Comparison of ENCODE assay signal across 1 cellular context in the genomic region with DNA sequence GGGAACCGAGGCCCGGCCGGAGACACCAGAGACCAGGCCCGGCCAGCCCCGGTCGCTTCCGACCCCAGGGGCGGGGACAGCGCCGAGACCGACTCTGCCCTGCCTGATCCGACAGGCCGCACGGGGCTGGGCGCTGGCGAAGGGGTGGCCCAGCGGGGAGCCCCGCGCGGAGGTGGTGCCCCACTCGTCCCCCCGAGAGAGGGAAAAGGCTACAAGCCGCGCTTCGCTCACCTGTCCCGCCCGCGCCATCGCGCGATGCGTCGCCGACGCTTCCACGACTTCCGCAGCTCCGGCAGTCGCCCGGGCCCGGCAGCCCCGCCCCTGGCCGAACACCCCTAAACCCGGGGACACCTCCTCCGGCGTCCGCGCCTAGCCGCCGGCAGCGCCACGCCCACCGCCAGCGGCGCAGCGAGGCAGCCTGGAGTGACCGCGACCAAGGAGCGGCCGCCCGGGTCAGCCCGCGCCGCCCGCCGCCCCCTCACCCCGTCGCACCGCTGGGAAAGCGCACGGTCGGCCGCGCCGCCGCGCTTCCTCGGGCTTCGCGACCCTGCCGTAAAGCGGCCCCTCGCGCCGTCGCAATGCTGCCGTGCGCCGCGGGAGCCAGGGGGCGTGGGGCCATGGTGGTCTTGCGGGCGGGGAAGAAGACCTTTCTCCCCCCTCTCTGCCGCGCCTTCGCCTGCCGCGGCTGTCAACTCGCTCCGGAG.
TF ChIP-seq lines count a peak whose summit lies in the region.

A gene with protein sequence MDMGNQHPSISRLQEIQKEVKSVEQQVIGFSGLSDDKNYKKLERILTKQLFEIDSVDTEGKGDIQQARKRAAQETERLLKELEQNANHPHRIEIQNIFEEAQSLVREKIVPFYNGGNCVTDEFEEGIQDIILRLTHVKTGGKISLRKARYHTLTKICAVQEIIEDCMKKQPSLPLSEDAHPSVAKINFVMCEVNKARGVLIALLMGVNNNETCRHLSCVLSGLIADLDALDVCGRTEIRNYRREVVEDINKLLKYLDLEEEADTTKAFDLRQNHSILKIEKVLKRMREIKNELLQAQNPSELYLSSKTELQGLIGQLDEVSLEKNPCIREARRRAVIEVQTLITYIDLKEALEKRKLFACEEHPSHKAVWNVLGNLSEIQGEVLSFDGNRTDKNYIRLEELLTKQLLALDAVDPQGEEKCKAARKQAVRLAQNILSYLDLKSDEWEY (minus strand): TSS at position 273 of the 704 bp plus-strand sequence. CDS start 1,493 bp downstream, outside the sequence.
A gene with protein sequence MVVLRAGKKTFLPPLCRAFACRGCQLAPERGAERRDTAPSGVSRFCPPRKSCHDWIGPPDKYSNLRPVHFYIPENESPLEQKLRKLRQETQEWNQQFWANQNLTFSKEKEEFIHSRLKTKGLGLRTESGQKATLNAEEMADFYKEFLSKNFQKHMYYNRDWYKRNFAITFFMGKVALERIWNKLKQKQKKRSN (plus strand): TSS at position 576 of the 704 bp plus-strand sequence. CDS start 42 bp downstream, at position 618.

TF ChIP-seq in GM12878, 131 proteins besides CTCF, POLR2A, EP300 and RAD21 (continues in another document):
- TF ChIP-seq ASH2L (IDR thresholded peaks at IDR 0.05; ENCODE audit: borderline replicate concordance, low read depth) (peak; percentile 92), ZNF24 (IDR thresholded peaks at IDR 0.05) (peak; percentile 84), MEF2A (IDR thresholded peaks at IDR 0.05; ENCODE audit: insufficient read depth, low read depth, low read length) (no peak), NFYA (IDR thresholded peaks at IDR 0.05; ENCODE audit: borderline replicate concordance, low read depth, low read length) (no peak), EED (IDR thresholded peaks at IDR 0.05; ENCODE audit: low read depth) (no peak), SMC3 (IDR thresholded peaks at IDR 0.05; ENCODE audit: borderline replicate concordance, low read length) (no peak), ZSCAN29 (IDR thresholded peaks at IDR 0.05) (0 out of 2 replicates have a peak, but pooled peaks have one; percentile 41), PAX5 (IDR thresholded peaks at IDR 0.05; ENCODE audit: borderline replicate concordance, low read depth, low read length) (peak; percentile 88), POU2F2 (IDR thresholded peaks at IDR 0.05; ENCODE audit: borderline replicate concordance, low read depth, low read length) (no peak; the same call in 2 of the 3 replicates), STAT1 (conservative IDR thresholded peaks at IDR 0.05) (peak; percentile 93; the same call in 1 of the 2 replicates), PKNOX1 (IDR thresholded peaks at IDR 0.05) (no peak), RUNX3 (IDR thresholded peaks at IDR 0.05; ENCODE audit: low read length) (peak; percentile 36; the same call in 1 of the 2 replicates), BRCA1 (IDR thresholded peaks at IDR 0.05; ENCODE audit: low read depth, low read length) (no peak), MEF2B (IDR thresholded peaks at IDR 0.05; ENCODE audit: partially characterized antibody, poor library complexity, severe bottlenecking) (no peak), IRF5 (IDR thresholded peaks at IDR 0.05; ENCODE audit: borderline replicate concordance) (no peak), ZNF207 (IDR thresholded peaks at IDR 0.05; ENCODE audit: borderline replicate concordance) (peak; percentile 82; the same call in 1 of the 2 replicates), HDGF (IDR thresholded peaks at IDR 0.05) (no peak), SPI1 (IDR thresholded peaks at IDR 0.05; ENCODE audit: borderline replicate concordance, insufficient read depth, low read depth, low read length) (peak; percentile 30; the same call in 1 of the 2 replicates), STAT3 (IDR thresholded peaks at IDR 0.05; ENCODE audit: low read depth, low read length) (no peak), EGR1 (IDR thresholded peaks at IDR 0.05; ENCODE audit: borderline replicate concordance in 1 of 2, low read depth in 2 of 2, low read length in 2 of 2) (peak; percentile 23 to 91), SUPT20H (IDR thresholded peaks at IDR 0.05; ENCODE audit: borderline replicate concordance, control insufficient read depth, low read depth, low read length) (no peak), RFX5 (IDR thresholded peaks at IDR 0.05; ENCODE audit: low read depth, low read length) (no peak), CEBPZ (IDR thresholded peaks at IDR 0.05; ENCODE audit: low read depth, low read length) (no peak), ZBTB33 (IDR thresholded peaks at IDR 0.05) (peak; percentile 71; the same call in 1 of the 2 replicates), PAX8 (IDR thresholded peaks at IDR 0.05) (no peak), CBX5 (IDR thresholded peaks at IDR 0.05; ENCODE audit: low read depth) (no peak), CHD2 (IDR thresholded peaks at IDR 0.05; ENCODE audit: borderline replicate concordance, low read depth, low read length) (no peak), CREB1 (IDR thresholded peaks at IDR 0.05; ENCODE audit: low read depth) (peak; percentile 72), MXI1 (IDR thresholded peaks at IDR 0.05; ENCODE audit: low read depth, low read length) (no peak), KDM1A (IDR thresholded peaks at IDR 0.05; ENCODE audit: borderline replicate concordance) (no peak), ZNF274 (IDR thresholded peaks at IDR 0.05; ENCODE audit: insufficient read depth, insufficient read length) (no peak), HSF1 (IDR thresholded peaks at IDR 0.05; ENCODE audit: low read depth, low read length) (no peak), TBL1XR1 (IDR thresholded peaks at IDR 0.05; ENCODE audit: low read depth, low read length) (no peak), ZNF622 (IDR thresholded peaks at IDR 0.05) (no peak), SMAD1 (IDR thresholded peaks at IDR 0.05; ENCODE audit: low read depth, partially characterized antibody) (no peak), ZNF384 (IDR thresholded peaks at IDR 0.05; ENCODE audit: borderline replicate concordance, low read depth, low read length) (no peak), MTA3 (IDR thresholded peaks at IDR 0.05; ENCODE audit: borderline replicate concordance, low read length) (no peak), FOXM1 (IDR thresholded peaks at IDR 0.05; ENCODE audit: low read depth, low read length) (no peak), SMAD5 (IDR thresholded peaks at IDR 0.05; ENCODE audit: low read depth) (no peak), SMARCA5 (IDR thresholded peaks at IDR 0.05) (no peak), RELA (IDR thresholded peaks at IDR 0.05; ENCODE audit: borderline replicate concordance, partially characterized antibody) (peak; percentile 52), CHD1 (IDR thresholded peaks at IDR 0.05; ENCODE audit: low read depth, low read length) (no peak), MTA2 (IDR thresholded peaks at IDR 0.05; ENCODE audit: low read depth) (no peak)
- TF ChIP-seq, protein P1, sequence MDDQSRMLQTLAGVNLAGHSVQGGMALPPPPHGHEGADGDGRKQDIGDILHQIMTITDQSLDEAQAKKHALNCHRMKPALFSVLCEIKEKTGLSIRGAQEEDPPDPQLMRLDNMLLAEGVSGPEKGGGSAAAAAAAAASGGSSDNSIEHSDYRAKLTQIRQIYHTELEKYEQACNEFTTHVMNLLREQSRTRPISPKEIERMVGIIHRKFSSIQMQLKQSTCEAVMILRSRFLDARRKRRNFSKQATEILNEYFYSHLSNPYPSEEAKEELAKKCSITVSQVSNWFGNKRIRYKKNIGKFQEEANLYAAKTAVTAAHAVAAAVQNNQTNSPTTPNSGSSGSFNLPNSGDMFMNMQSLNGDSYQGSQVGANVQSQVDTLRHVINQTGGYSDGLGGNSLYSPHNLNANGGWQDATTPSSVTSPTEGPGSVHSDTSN (IDR thresholded peaks at IDR 0.05; ENCODE audit: insufficient replicate concordance, low read depth, low read length) = no peak
- TF ChIP-seq, protein P2, sequence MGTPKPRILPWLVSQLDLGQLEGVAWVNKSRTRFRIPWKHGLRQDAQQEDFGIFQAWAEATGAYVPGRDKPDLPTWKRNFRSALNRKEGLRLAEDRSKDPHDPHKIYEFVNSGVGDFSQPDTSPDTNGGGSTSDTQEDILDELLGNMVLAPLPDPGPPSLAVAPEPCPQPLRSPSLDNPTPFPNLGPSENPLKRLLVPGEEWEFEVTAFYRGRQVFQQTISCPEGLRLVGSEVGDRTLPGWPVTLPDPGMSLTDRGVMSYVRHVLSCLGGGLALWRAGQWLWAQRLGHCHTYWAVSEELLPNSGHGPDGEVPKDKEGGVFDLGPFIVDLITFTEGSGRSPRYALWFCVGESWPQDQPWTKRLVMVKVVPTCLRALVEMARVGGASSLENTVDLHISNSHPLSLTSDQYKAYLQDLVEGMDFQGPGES (IDR thresholded peaks at IDR 0.05) = no peak
- TF ChIP-seq, protein P3, sequence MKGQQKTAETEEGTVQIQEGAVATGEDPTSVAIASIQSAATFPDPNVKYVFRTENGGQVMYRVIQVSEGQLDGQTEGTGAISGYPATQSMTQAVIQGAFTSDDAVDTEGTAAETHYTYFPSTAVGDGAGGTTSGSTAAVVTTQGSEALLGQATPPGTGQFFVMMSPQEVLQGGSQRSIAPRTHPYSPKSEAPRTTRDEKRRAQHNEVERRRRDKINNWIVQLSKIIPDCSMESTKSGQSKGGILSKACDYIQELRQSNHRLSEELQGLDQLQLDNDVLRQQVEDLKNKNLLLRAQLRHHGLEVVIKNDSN (IDR thresholded peaks at IDR 0.05; ENCODE audit: borderline replicate concordance, extremely low read length, insufficient read depth, low read depth, low read length) = no peak
